ENCODE assay signal across 10 cellular contexts in the genomic region with DNA sequence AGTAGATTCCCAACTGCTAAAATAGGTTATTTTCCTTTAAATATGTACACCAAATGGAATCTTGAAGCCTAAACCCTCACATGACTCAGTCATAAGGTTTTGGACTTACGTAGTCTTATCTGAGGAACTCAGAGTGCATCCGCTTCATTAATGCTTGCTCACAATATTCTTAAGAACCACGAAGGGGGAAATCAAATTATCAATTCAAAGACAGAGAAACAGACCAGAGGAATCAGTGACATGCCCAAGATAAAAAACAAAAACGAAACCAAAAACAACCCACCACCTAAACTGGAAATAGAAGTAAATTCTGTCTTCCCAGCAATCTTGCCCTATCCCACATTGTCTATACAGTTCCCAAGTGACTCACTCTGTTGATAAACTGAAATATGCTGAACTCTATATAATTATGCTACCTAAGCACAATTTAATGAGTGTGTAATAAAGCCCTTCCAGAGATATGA.
DNase-seq lines count a peak whose midpoint lies in the region; ATAC-seq and TF ChIP-seq lines count a peak whose summit lies in the region.
"Had no signal": no experiment of that assay in that cellular context is flagged by ENCODE, and none has a peak within 500 bp of the region (broad histone marks: within the 10 kb centered on the region; RNA-seq: fewer than 3 reads in every experiment).

No MANE protein-coding gene starts in this region.

- DNase-seq in AG09319 (ENCODE audit: extremely low read depth, low read depth) (peak; percentile 8), RPMI7951 (ENCODE audit: low read depth) (peak; percentile 61), coronary artery (ENCODE audit: low spot score) (no peak), right lobe of liver (no peak), NCI-H82 (lab: John Stamatoyannopoulos, UW) (no peak), posterior vena cava (ENCODE audit: low spot score) (no peak)
- DNase-seq in stimulated activated naive CD4-positive, alpha-beta T cell (lab: John Stamatoyannopoulos, UW), result no peak
- DNase-seq: activated gamma-delta T cell treated with Interleukin-2 at 50 U/mL for 16 hours, DMS 273 treated with DMSO at 0.1 percent for 48 hours had no signal

- TF ChIP-seq CTCF in AG09319 (IDR thresholded peaks at IDR 0.05; ENCODE audit: low read depth, low read length), result no peak
- TF ChIP-seq CTCF in coronary artery (IDR thresholded peaks at IDR 0.05), result no peak
- TF ChIP-seq CTCF in right lobe of liver (IDR thresholded peaks at IDR 0.05), result no peak

- WGBS in right lobe of liver (ENCODE audit: insufficient coverage, low coverage, low lambda C conversion rate, missing lambda C conversion rate), result 44% methylated on average over 4 of the region's 4 CpGs

- H3K27me3 ChIP-seq in right lobe of liver, result no peaks in the 10 kb centered on the region

- no peak for TF ChIP-seq POLR2A in right lobe of liver (IDR thresholded peaks at IDR 0.05)

- H3K36me3 ChIP-seq in right lobe of liver, result no peaks in the 10 kb centered on the region

- no peaks in the 10 kb centered on the region for H3K4me1 ChIP-seq in right lobe of liver

- H3K27ac ChIP-seq in coronary artery (peak overlapping the region; percentile 39 to 60), right lobe of liver (peak overlapping the region; percentile 37 to 41 (median 41))

- H3K4me3 ChIP-seq in coronary artery (peak overlapping the region; percentile 64), right lobe of liver (peak overlapping the region in 1 of 3 donors; percentile 5)

- intact Hi-C loops in right lobe of liver (cut with DNase I), result no loop called here
- intact Hi-C loops in posterior vena cava (cut with DNase I), result no loop called here

- no peaks in the 10 kb centered on the region for H3K9me3 ChIP-seq in right lobe of liver

- ATAC-seq in right lobe of liver, result peak; percentile 66 to 85 (median 77)
- no peak for ATAC-seq in HG02623 (IDR thresholded peaks at IDR 0.05; ENCODE audit: unreplicated experiment)

Comparison
In these comparisons a context has a peak if more than half of its experiments do, and no peak if none do; other contexts are left out.
1. DNase-seq: peak in AG09319 (single experiment) and RPMI7951 (single experiment); none in coronary artery (single experiment), right lobe of liver (0 of 3), NCI-H82 (single experiment), stimulated activated naive CD4-positive, alpha-beta T cell (0 of 6) and posterior vena cava (single experiment).